Comparison of ENCODE assay signal across 19 cellular contexts in genomic region chr9:82376677-82377232, GRCh38.
A peak's percentile ranks its signal among the peaks of the same experiment; 100 is the strongest.
DNase-seq lines count a peak whose midpoint lies in the region; ATAC-seq and TF ChIP-seq lines count a peak whose summit lies in the region.
"Had no signal": no experiment of that assay in that cellular context is flagged by ENCODE, and none has a peak within 500 bp of the region (broad histone marks: within the 10 kb centered on the region; RNA-seq: fewer than 3 reads in every experiment).

No MANE protein-coding gene starts in this region.

- DNase-seq in epithelial cell of esophagus (ENCODE audit: low read depth) (peak; percentile 15), left lobe of liver (ENCODE audit: low spot score) (no peak), neural progenitor cell (ENCODE audit: low spot score) (no peak), SKM-1 treated with dmso at 0.1 percent for 144 hours (lab: John Stamatoyannopoulos, UW; ENCODE audit: unreplicated experiment) (no peak), NCI-H1930 (lab: John Stamatoyannopoulos, UW) (no peak)
- DNase-seq: AML-193; Caco-2; Calu3; CD4-positive, alpha-beta T cell; CD8-positive, alpha-beta T cell; DMS79 treated with DMSO at 0.1 percent for 48 hours; GF-D8 had no signal

- no peaks in the 10 kb centered on the region for H3K79me2 ChIP-seq in neural progenitor cell (ENCODE audit: low read depth)

- H3K27ac ChIP-seq in liver (ENCODE audit: low read depth in 1 of 2, low read length in 2 of 2) (no peak overlapping the region), neural progenitor cell (no peak overlapping the region)
- H3K27ac ChIP-seq: 22Rv1; A549; BLaER1 treated with 17β-estradiol and CSF1 and Interleukin-3, amounts not matched to agents 10 nM and 100 nM; C4-2B had no signal

- H3K9ac ChIP-seq in liver (ENCODE audit: low read depth in 1 of 2, low read length in 2 of 2), result no peak overlapping the region
- no peak overlapping the region for H3K9ac ChIP-seq in neural progenitor cell
- H3K9ac ChIP-seq: BLaER1 treated with 17β-estradiol and CSF1 and Interleukin-3, amounts not matched to agents 10 nM and 100 nM had no signal

- H3F3A ChIP-seq in neural progenitor cell (ENCODE audit: low read depth), result no peaks in the 10 kb centered on the region

- H3K4me1 Mint-ChIP-seq in neural progenitor cell, result no peaks in the 10 kb centered on the region
- H3K4me1 Mint-ChIP-seq: B cell had no signal

- WGBS in liver, result 62% methylated on average over 4 of the region's 4 CpGs

- H3K4me2 ChIP-seq in neural progenitor cell, result no peak overlapping the region
- H3K4me2 ChIP-seq: A549; BLaER1 treated with 17β-estradiol and CSF1 and Interleukin-3, amounts not matched to agents 10 nM and 100 nM had no signal

- H2AFZ ChIP-seq in neural progenitor cell (replicated peaks), result peak overlapping the region; percentile 13

- no peaks in the 10 kb centered on the region for H3K36me3 ChIP-seq in liver (ENCODE audit: control insufficient read depth in 4 of 4, insufficient read depth in 3 of 4, low read depth in 1 of 4, low read length in 3 of 4)
- no peaks in the 10 kb centered on the region for H3K36me3 ChIP-seq in neural progenitor cell
- H3K36me3 ChIP-seq: BLaER1 treated with 17β-estradiol and CSF1 and Interleukin-3, amounts not matched to agents 10 nM and 100 nM had no signal

- H3K4me1 ChIP-seq in liver (ENCODE audit: control insufficient read depth in 4 of 4, insufficient read depth in 4 of 4, low read length in 3 of 4), result no peaks in the 10 kb centered on the region
- H3K4me1 ChIP-seq in neural progenitor cell, result no peaks in the 10 kb centered on the region
- H3K4me1 ChIP-seq: A549; BLaER1 treated with 17β-estradiol and CSF1 and Interleukin-3, amounts not matched to agents 10 nM and 100 nM; Caco-2 had no signal

- H3K36me3 Mint-ChIP-seq in neural progenitor cell, result no peaks in the 10 kb centered on the region
- H3K36me3 Mint-ChIP-seq: CD8-positive, alpha-beta T cell had no signal

- H3K27me3 ChIP-seq in liver (ENCODE audit: control insufficient read depth in 4 of 4, insufficient read depth in 4 of 4, low read length in 3 of 4), result no peaks in the 10 kb centered on the region
- peaks cover 3% of the 10 kb centered on the region for H3K27me3 ChIP-seq in neural progenitor cell
- H3K27me3 ChIP-seq: BLaER1 treated with 17β-estradiol and CSF1 and Interleukin-3, amounts not matched to agents 10 nM and 100 nM had no signal

- TF ChIP-seq CTCF in epithelial cell of esophagus (IDR thresholded peaks at IDR 0.05; ENCODE audit: insufficient read depth, low read depth, low read length, missing control alignments), result no peak
- no peak for TF ChIP-seq CTCF in liver (IDR thresholded peaks at IDR 0.05; ENCODE audit: low read depth, low read length, missing input control)
- TF ChIP-seq CTCF in neural progenitor cell (IDR thresholded peaks at IDR 0.05), result no peak

- ATAC-seq in left lobe of liver, result peak; percentile 46
- no peak for ATAC-seq in GM19467 (IDR thresholded peaks at IDR 0.05; ENCODE audit: unreplicated experiment)
- ATAC-seq: A549; CD8-positive, alpha-beta T cell had no signal

- no peak overlapping the region for H3K27ac Mint-ChIP-seq in neural progenitor cell
- H3K27ac Mint-ChIP-seq: B cell; CD4-positive, alpha-beta T cell; CD8-positive, alpha-beta T cell had no signal

- H3K27me3 Mint-ChIP-seq in neural progenitor cell (ENCODE audit: insufficient read depth, low read depth), result no peaks in the 10 kb centered on the region
- H3K27me3 Mint-ChIP-seq: B cell; CD4-positive, alpha-beta T cell had no signal

- H3K4me3 ChIP-seq in epithelial cell of esophagus (ENCODE audit: low read length), result no peak overlapping the region
- no peak overlapping the region for H3K4me3 ChIP-seq in liver (ENCODE audit: low read depth in 1 of 3, low read length in 3 of 3)
- no peak overlapping the region for H3K4me3 ChIP-seq in neural progenitor cell
- H3K4me3 ChIP-seq: A549; BLaER1 treated with 17β-estradiol and CSF1 and Interleukin-3, amounts not matched to agents 10 nM and 100 nM had no signal

- H4K20me1 ChIP-seq in neural progenitor cell (ENCODE audit: low read depth), result no peaks in the 10 kb centered on the region
- H4K20me1 ChIP-seq: BLaER1 treated with 17β-estradiol and CSF1 and Interleukin-3, amounts not matched to agents 10 nM and 100 nM had no signal

- TF ChIP-seq RAD21 in liver (IDR thresholded peaks at IDR 0.05), result peak; percentile 21 to 45

- peaks cover 24% of the 10 kb centered on the region for H3K9me3 Mint-ChIP-seq in neural progenitor cell

- H3K9me3 ChIP-seq in liver (ENCODE audit: control insufficient read depth in 4 of 4, low read length in 3 of 4) (no peaks in the 10 kb centered on the region), neural progenitor cell (ENCODE audit: low read depth) (no peaks in the 10 kb centered on the region)
- H3K9me3 ChIP-seq: A549; BLaER1 treated with 17β-estradiol and CSF1 and Interleukin-3, amounts not matched to agents 10 nM and 100 nM; Caco-2 had no signal

- no peak overlapping the region for H3K4me3 Mint-ChIP-seq in neural progenitor cell
- H3K4me3 Mint-ChIP-seq: B cell; CD4-positive, alpha-beta T cell; CD8-positive, alpha-beta T cell had no signal

TF ChIP-seq in liver, 16 proteins besides CTCF, POLR2A, EP300 and RAD21:
- TF ChIP-seq RXRA (IDR thresholded peaks at IDR 0.05) (peak; percentile 47 to 53), GABPA (IDR thresholded peaks at IDR 0.05 in 1 of 2, conservative IDR thresholded peaks at IDR 0.05 in 1 of 2) (no peak), HNF4A (conservative IDR thresholded peaks at IDR 0.05) (peak; percentile 29)
